ENCODE assay signal across 12 cellular contexts in the genomic region with DNA sequence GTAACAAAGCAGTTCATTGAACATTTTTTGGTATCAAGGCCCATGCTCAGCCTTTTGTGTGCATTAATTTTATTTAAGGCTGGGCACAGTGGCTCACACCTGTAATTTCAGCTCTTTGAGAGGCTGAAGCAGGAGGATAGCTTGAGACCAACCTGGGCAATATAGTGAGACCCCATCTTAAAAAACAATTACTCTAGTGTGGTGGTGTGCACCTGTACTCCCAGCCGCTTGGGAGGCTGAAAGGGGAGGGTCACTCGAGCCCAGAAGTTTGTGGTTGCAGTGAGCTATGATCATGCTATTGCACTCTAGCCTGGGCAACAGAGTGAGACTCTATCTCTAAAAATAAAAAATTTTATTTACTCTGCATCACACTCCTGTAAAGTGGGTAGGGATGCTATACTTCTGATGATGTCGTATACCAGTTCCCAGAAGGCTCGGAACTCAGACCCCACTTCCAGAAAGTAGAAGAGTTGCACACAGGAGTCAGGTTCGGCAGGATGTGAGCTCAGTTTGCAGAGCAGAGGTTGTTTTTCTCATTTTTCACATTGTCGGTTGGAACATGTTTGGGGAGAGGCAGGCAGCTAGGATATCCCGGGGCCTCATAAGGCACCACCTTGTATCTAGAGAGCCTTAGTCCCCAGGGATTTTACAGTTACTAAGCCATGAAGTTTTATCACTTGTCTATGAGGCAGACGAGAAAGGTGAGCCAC.
A peak's percentile ranks its signal among the peaks of the same experiment; 100 is the strongest.
DNase-seq lines count a peak whose midpoint lies in the region; ATAC-seq and TF ChIP-seq lines count a peak whose summit lies in the region.
"Had no signal": no experiment of that assay in that cellular context is flagged by ENCODE, and none has a peak within 500 bp of the region (broad histone marks: within the 10 kb centered on the region; RNA-seq: fewer than 3 reads in every experiment).

No MANE protein-coding gene starts in this region.

- peak overlapping the region; percentile 73 for H3K27ac ChIP-seq in BLaER1

- H3K4me3 Mint-ChIP-seq in activated T-helper 2 cell treated with anti-CD3 and anti-CD28 coated beads, Interferon-gamma antibody, Interleukin-2, Interleukin-4, amounts not matched to agents 10 μg/mL and 5 μg/mL and 100 μg/mL, durations not matched to agents 14 hours and 24 hours and 36 hours (ENCODE audit: low read depth) = peak overlapping the region; percentile 27
- H3K4me3 Mint-ChIP-seq in naive B cell = peak overlapping the region; percentile 45 to 94 (median 82)

- peak overlapping the region; percentile 99 for H3K27ac Mint-ChIP-seq in activated T-helper 2 cell treated with anti-CD3 and anti-CD28 coated beads, Interferon-gamma antibody, Interleukin-2, Interleukin-4, amounts not matched to agents 10 μg/mL and 5 μg/mL and 100 μg/mL, durations not matched to agents 14 hours and 24 hours and 36 hours
- peak overlapping the region; percentile 49 to 97 (median 90) for H3K27ac Mint-ChIP-seq in naive B cell

- TF ChIP-seq CTCF in GM12865 (IDR thresholded peaks at IDR 0.05; ENCODE audit: insufficient read depth, low read depth, low read length, missing control alignments) (no peak), foreskin fibroblast (IDR thresholded peaks at IDR 0.05; ENCODE audit: low read depth, low read length) (no peak)

- peak in 1 of 2 donors; percentile 6 for ATAC-seq in naive B cell (ENCODE audit: low read depth in 2 of 2)
- ATAC-seq: gastroesophageal sphincter had no signal

- H3K9me3 Mint-ChIP-seq in activated T-helper 2 cell treated with anti-CD3 and anti-CD28 coated beads, Interferon-gamma antibody, Interleukin-2, Interleukin-4, amounts not matched to agents 10 μg/mL and 5 μg/mL and 100 μg/mL, durations not matched to agents 14 hours and 24 hours and 36 hours = no peaks in the 10 kb centered on the region
- peaks cover 0 to 3% (median 0%) of the 10 kb centered on the region in 7 donors for H3K9me3 Mint-ChIP-seq in naive B cell

- H3K4me1 ChIP-seq in BLaER1 = peaks cover 100% of the 10 kb centered on the region

- peak overlapping the region; percentile 48 for H3K9ac ChIP-seq in BLaER1
- H3K9ac ChIP-seq: SK-N-SH had no signal

- H3K36me3 ChIP-seq in BLaER1 = peaks cover 64% of the 10 kb centered on the region
- H3K36me3 ChIP-seq: gastroesophageal sphincter had no signal

- H3K27me3 Mint-ChIP-seq in activated T-helper 2 cell treated with anti-CD3 and anti-CD28 coated beads, Interferon-gamma antibody, Interleukin-2, Interleukin-4, amounts not matched to agents 10 μg/mL and 5 μg/mL and 100 μg/mL, durations not matched to agents 14 hours and 24 hours and 36 hours (ENCODE audit: low read depth) = no peaks in the 10 kb centered on the region
- no peaks in the 10 kb centered on the region for H3K27me3 Mint-ChIP-seq in naive B cell

- H3K36me3 Mint-ChIP-seq in activated T-helper 2 cell treated with anti-CD3 and anti-CD28 coated beads, Interferon-gamma antibody, Interleukin-2, Interleukin-4, amounts not matched to agents 10 μg/mL and 5 μg/mL and 100 μg/mL, durations not matched to agents 14 hours and 24 hours and 36 hours (ENCODE audit: low read depth) = peaks cover 26% of the 10 kb centered on the region
- H3K36me3 Mint-ChIP-seq in naive B cell = peaks cover 0 to 3% of the 10 kb centered on the region in 2 donors

- H3K4me1 Mint-ChIP-seq in activated T-helper 2 cell treated with anti-CD3 and anti-CD28 coated beads, Interferon-gamma antibody, Interleukin-2, Interleukin-4, amounts not matched to agents 10 μg/mL and 5 μg/mL and 100 μg/mL, durations not matched to agents 14 hours and 24 hours and 36 hours (ENCODE audit: low read depth) = peaks cover 69% of the 10 kb centered on the region
- H3K4me1 Mint-ChIP-seq in naive B cell = peaks cover 72 to 89% (median 84%) of the 10 kb centered on the region in 3 donors

- H3K4me2 ChIP-seq in BLaER1 = peak overlapping the region; percentile 90
- H3K4me2 ChIP-seq: SK-N-SH had no signal

- peaks cover 95% of the 10 kb centered on the region for H4K20me1 ChIP-seq in BLaER1

- H3K4me3 ChIP-seq in BLaER1 (peak overlapping the region; percentile 53), GM12865 (ENCODE audit: low read depth, low read length) (peak overlapping the region; percentile 13; the same call in 1 of the 2 replicates), foreskin fibroblast (ENCODE audit: low read depth in 1 of 2, low read length in 2 of 2) (no peak overlapping the region)
- H3K4me3 ChIP-seq: gastroesophageal sphincter had no signal

- H3K9me3 ChIP-seq in BLaER1 = no peaks in the 10 kb centered on the region
- H3K9me3 ChIP-seq: gastroesophageal sphincter, SK-N-SH had no signal

- no peaks in the 10 kb centered on the region for H3K27me3 ChIP-seq in BLaER1
- H3K27me3 ChIP-seq: gastroesophageal sphincter had no signal

- intact Hi-C loops in activated T-helper 2 cell treated with anti-CD3 and anti-CD28 coated beads, Interferon-gamma antibody, Interleukin-2, Interleukin-4, amounts not matched to agents 10 μg/mL and 5 μg/mL and 100 μg/mL, durations not matched to agents 14 hours and 24 hours and 36 hours (cut with micrococcal nuclease) = no loop called here

- DNase-seq in GM12865 (ENCODE audit: low read depth) (peak; percentile 55), naive B cell (peak; percentile 24), foreskin fibroblast (no peak), NCI-H146 treated with DMSO at 0.1 percent for 48 hours (lab: John Stamatoyannopoulos, UW; ENCODE audit: unreplicated experiment) (no peak), NCI-H1694 (lab: John Stamatoyannopoulos, UW) (no peak)
- no peak for DNase-seq in activated T-helper 2 cell treated with anti-CD3 and anti-CD28 coated beads, Interferon-gamma antibody, Interleukin-2, Interleukin-4, amounts not matched to agents 10 μg/mL and 5 μg/mL and 100 μg/mL, durations not matched to agents 14 hours and 24 hours and 36 hours (ENCODE audit: low spot score)
- DNase-seq in stimulated activated CD4-positive, alpha-beta T cell treated with anti-CD3 and anti-CD28 coated beads, Interleukin-4, amount 100 ng/mL, for 4 hours = no peak
- DNase-seq: NCI-H774; SK-N-SH; stimulated activated CD4-positive, alpha-beta T cell treated with anti-CD3 and anti-CD28 coated beads, Interleukin-2, amount 100 ng/mL, for 24 hours had no signal

Comparison
In these comparisons a context has a peak if more than half of its experiments do, and no peak if none do; other contexts are left out.
1. H3K4me3 ChIP-seq: peak in BLaER1 (single experiment) and GM12865 (single experiment); none in foreskin fibroblast (0 of 2).
2. DNase-seq: peak in GM12865 (single experiment) and naive B cell (single experiment); none in activated T-helper 2 cell treated with anti-CD3 and anti-CD28 coated beads, Interferon-gamma antibody, Interleukin-2, Interleukin-4, amounts not matched to agents 10 μg/mL and 5 μg/mL and 100 μg/mL, durations not matched to agents 14 hours and 24 hours and 36 hours (single experiment), stimulated activated CD4-positive, alpha-beta T cell treated with anti-CD3 and anti-CD28 coated beads, Interleukin-4, amount 100 ng/mL, for 4 hours (0 of 2), foreskin fibroblast (0 of 2), NCI-H146 treated with DMSO at 0.1 percent for 48 hours (single experiment) and NCI-H1694 (single experiment).